ENCODE assay signal across 1 cellular context in genomic region chr18:55478301-55478660, GRCh38.
TF ChIP-seq lines count a peak whose summit lies in the region.

No MANE protein-coding gene starts in this region.

TF ChIP-seq in SK-N-SH treated with all-trans-retinoic acid at 6 μM for 48 hours, 23 proteins besides CTCF, POLR2A, EP300 and RAD21 (continued from another document):
- TF ChIP-seq CREB5 (CRISPR knock-in tag; IDR thresholded peaks at IDR 0.05; ENCODE audit: low read depth) (no peak), ZFP30 (CRISPR knock-in tag; IDR thresholded peaks at IDR 0.05) (no peak), ISL1 (CRISPR knock-in tag; IDR thresholded peaks at IDR 0.05) (no peak), ZFP3 (CRISPR knock-in tag; IDR thresholded peaks at IDR 0.05) (no peak)
- TF ChIP-seq, protein P1, sequence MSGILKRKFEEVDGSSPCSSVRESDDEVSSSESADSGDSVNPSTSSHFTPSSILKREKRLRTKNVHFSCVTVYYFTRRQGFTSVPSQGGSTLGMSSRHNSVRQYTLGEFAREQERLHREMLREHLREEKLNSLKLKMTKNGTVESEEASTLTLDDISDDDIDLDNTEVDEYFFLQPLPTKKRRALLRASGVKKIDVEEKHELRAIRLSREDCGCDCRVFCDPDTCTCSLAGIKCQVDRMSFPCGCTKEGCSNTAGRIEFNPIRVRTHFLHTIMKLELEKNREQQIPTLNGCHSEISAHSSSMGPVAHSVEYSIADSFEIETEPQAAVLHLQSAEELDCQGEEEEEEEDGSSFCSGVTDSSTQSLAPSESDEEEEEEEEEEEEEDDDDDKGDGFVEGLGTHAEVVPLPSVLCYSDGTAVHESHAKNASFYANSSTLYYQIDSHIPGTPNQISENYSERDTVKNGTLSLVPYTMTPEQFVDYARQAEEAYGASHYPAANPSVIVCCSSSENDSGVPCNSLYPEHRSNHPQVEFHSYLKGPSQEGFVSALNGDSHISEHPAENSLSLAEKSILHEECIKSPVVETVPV (CRISPR knock-in tag; IDR thresholded peaks at IDR 0.05), result no peak
